Comparison of ENCODE assay signal across 12 cellular contexts in genomic region chr7:24970676-24971075, GRCh38. TPM values are rescaled to one million over a fixed set of nuclear protein-coding genes. Genes with fewer than 3 reads are reported as not detected.
A peak's percentile ranks its signal among the peaks of the same experiment; 100 is the strongest.
DNase-seq lines count a peak whose midpoint lies in the region; ATAC-seq and TF ChIP-seq lines count a peak whose summit lies in the region.
"Had no signal": no experiment of that assay in that cellular context is flagged by ENCODE, and none has a peak within 500 bp of the region (broad histone marks: within the 10 kb centered on the region; RNA-seq: fewer than 3 reads in every experiment).

No MANE protein-coding gene starts in this region.

- no peak for ATAC-seq in HG03139 (IDR thresholded peaks at IDR 0.05; ENCODE audit: unreplicated experiment)

- peaks cover 100% of the 10 kb centered on the region for H3K79me2 ChIP-seq in Karpas-422 (ENCODE audit: low read length)

- peaks cover 21% of the 10 kb centered on the region for H3K36me3 Mint-ChIP-seq in activated T-cell treated with anti-CD3 and anti-CD28 coated beads, Interleukin-2, amount 50 U/mL, for 24 hours (ENCODE audit: low read depth)
- no peaks in the 10 kb centered on the region for H3K36me3 Mint-ChIP-seq in glutamatergic neuron (ENCODE audit: unreplicated experiment)
- H3K36me3 Mint-ChIP-seq in type B pancreatic cell = no peaks in the 10 kb centered on the region

- peak overlapping the region; percentile 98 for H3K27ac ChIP-seq in WERI-Rb-1
- H3K27ac ChIP-seq in effector memory CD4-positive, alpha-beta T cell (ENCODE audit: insufficient read depth, low read length, poor library complexity, severe bottlenecking) = no peak overlapping the region
- H3K27ac ChIP-seq in Karpas-422 (ENCODE audit: low read length) = no peak overlapping the region
- H3K27ac ChIP-seq: cardiac muscle cell had no signal

- no peaks in the 10 kb centered on the region for H3K27me3 Mint-ChIP-seq in activated T-cell treated with anti-CD3 and anti-CD28 coated beads, Interleukin-2, amount 50 U/mL, for 24 hours
- H3K27me3 Mint-ChIP-seq in glutamatergic neuron (ENCODE audit: unreplicated experiment) (no peaks in the 10 kb centered on the region), type B pancreatic cell (no peaks in the 10 kb centered on the region)
- H3K27me3 Mint-ChIP-seq: naive thymus-derived CD4-positive, alpha-beta T cell had no signal

- H2AFZ ChIP-seq in Karpas-422 (ENCODE audit: low read length) = no peak overlapping the region

- no peak overlapping the region for H3K9ac ChIP-seq in Karpas-422 (ENCODE audit: low read length)

- H3K4me2 ChIP-seq in Karpas-422 (ENCODE audit: low read depth, low read length, poor library complexity, severe bottlenecking) = no peak overlapping the region

- H3K4me3 ChIP-seq in WERI-Rb-1 (ENCODE audit: low read depth, low read length) (no peak overlapping the region), Karpas-422 (ENCODE audit: low read length) (no peak overlapping the region)
- H3K4me3 ChIP-seq in effector memory CD4-positive, alpha-beta T cell (ENCODE audit: insufficient read depth, low read depth, low read length, poor library complexity, severe bottlenecking) = no peak overlapping the region
- H3K4me3 ChIP-seq: cardiac muscle cell had no signal

- H3K9me3 ChIP-seq in WERI-Rb-1 (ENCODE audit: severe bottlenecking) = no peaks in the 10 kb centered on the region
- no peaks in the 10 kb centered on the region for H3K9me3 ChIP-seq in effector memory CD4-positive, alpha-beta T cell (ENCODE audit: control insufficient read depth, low read length)
- H3K9me3 ChIP-seq in Karpas-422 (ENCODE audit: low read length) = no peaks in the 10 kb centered on the region

- peaks cover 84% of the 10 kb centered on the region for H3K4me1 Mint-ChIP-seq in activated T-cell treated with anti-CD3 and anti-CD28 coated beads, Interleukin-2, amount 50 U/mL, for 24 hours (ENCODE audit: low read depth)
- H3K4me1 Mint-ChIP-seq in glutamatergic neuron (ENCODE audit: low read depth, unreplicated experiment) (peaks cover 58% of the 10 kb centered on the region), type B pancreatic cell (ENCODE audit: unreplicated experiment) (peaks cover 20% of the 10 kb centered on the region)

- DNase-seq in activated T-cell treated with anti-CD3 and anti-CD28 coated beads, Interleukin-2, amount 50 U/mL, for 24 hours = no peak
- DNase-seq in activated T-cell treated with anti-CD3 and anti-CD28 coated beads for 4 hours (no peak), WERI-Rb-1 (no peak), glutamatergic neuron (no peak), type B pancreatic cell (ENCODE audit: extremely low spot score, unreplicated experiment) (no peak), Karpas-422 (no peak)
- no peak for DNase-seq in effector memory CD4-positive, alpha-beta T cell
- DNase-seq: Kasumi-1; naive thymus-derived CD4-positive, alpha-beta T cell had no signal

- TF ChIP-seq CTCF in WERI-Rb-1 (IDR thresholded peaks at IDR 0.05; ENCODE audit: low read depth, low read length) (no peak), glutamatergic neuron (IDR thresholded peaks at IDR 0.05; ENCODE audit: partially characterized antibody, unreplicated experiment) (no peak), type B pancreatic cell (conservative IDR thresholded peaks at IDR 0.05) (no peak)

- peaks cover 35% of the 10 kb centered on the region for H3K4me1 ChIP-seq in effector memory CD4-positive, alpha-beta T cell (ENCODE audit: control insufficient read depth, insufficient read depth, low read length, poor library complexity, severe bottlenecking)
- peaks cover 98% of the 10 kb centered on the region for H3K4me1 ChIP-seq in Karpas-422 (ENCODE audit: low read length)

- H3K36me3 ChIP-seq in WERI-Rb-1 (no peaks in the 10 kb centered on the region), Karpas-422 (ENCODE audit: insufficient read depth, low read length) (peaks cover 12% of the 10 kb centered on the region; the same call in 1 of the 2 replicates)
- H3K36me3 ChIP-seq in effector memory CD4-positive, alpha-beta T cell (ENCODE audit: control insufficient read depth, insufficient read depth, low read length) = no peaks in the 10 kb centered on the region
- H3K36me3 ChIP-seq: cardiac muscle cell had no signal

- peak overlapping the region; percentile 50 for H3K27ac Mint-ChIP-seq in activated T-cell treated with anti-CD3 and anti-CD28 coated beads, Interleukin-2, amount 50 U/mL, for 24 hours
- H3K27ac Mint-ChIP-seq in glutamatergic neuron (ENCODE audit: unreplicated experiment) = peak overlapping the region; percentile 97
- peak overlapping the region; percentile 88 for H3K27ac Mint-ChIP-seq in type B pancreatic cell
- H3K27ac Mint-ChIP-seq: naive thymus-derived CD4-positive, alpha-beta T cell had no signal

- no peaks in the 10 kb centered on the region for H3K9me2 ChIP-seq in Karpas-422 (replicated peaks; ENCODE audit: insufficient read depth, low read length)

- H3K27me3 ChIP-seq in WERI-Rb-1 (ENCODE audit: insufficient read depth, low read depth, severe bottlenecking) = no peaks in the 10 kb centered on the region
- no peaks in the 10 kb centered on the region for H3K27me3 ChIP-seq in effector memory CD4-positive, alpha-beta T cell (replicated peaks; ENCODE audit: control insufficient read depth, insufficient read depth, low read length, poor library complexity, severe bottlenecking)
- H3K27me3 ChIP-seq in Karpas-422 (ENCODE audit: low read length) = no peaks in the 10 kb centered on the region
- H3K27me3 ChIP-seq: cardiac muscle cell had no signal

- H4K20me1 ChIP-seq in Karpas-422 (ENCODE audit: insufficient read depth, low read depth, low read length) = peaks cover 79% of the 10 kb centered on the region

- no peak overlapping the region for H3K4me3 Mint-ChIP-seq in activated T-cell treated with anti-CD3 and anti-CD28 coated beads, Interleukin-2, amount 50 U/mL, for 24 hours
- H3K4me3 Mint-ChIP-seq in glutamatergic neuron (ENCODE audit: unreplicated experiment) (peak overlapping the region; percentile 63), type B pancreatic cell (peak overlapping the region; percentile 51)

- H3K9me3 Mint-ChIP-seq in activated T-cell treated with anti-CD3 and anti-CD28 coated beads, Interleukin-2, amount 50 U/mL, for 24 hours = no peaks in the 10 kb centered on the region
- peaks cover 7% of the 10 kb centered on the region for H3K9me3 Mint-ChIP-seq in glutamatergic neuron (ENCODE audit: unreplicated experiment)
- H3K9me3 Mint-ChIP-seq in type B pancreatic cell = no peaks in the 10 kb centered on the region
- H3K9me3 Mint-ChIP-seq: activated T-cell treated with anti-CD3 and anti-CD28 coated beads, Interleukin-2, amount 50 U/mL, for 72 hours; naive thymus-derived CD4-positive, alpha-beta T cell had no signal

RNA-seq across cellular contexts. Expression of gene OSBPL3, which starts 9.3 kb away (rescaled TPM):
- 37.5 TPM for total RNA-seq in glutamatergic neuron (ENCODE audit: unreplicated experiment)
- 18.3 and 43.7 TPM in 2 replicates for total RNA-seq in type B pancreatic cell (ENCODE audit: low replicate concordance)
- total RNA-seq in Karpas-422 (2014; rRNA removed; shearing (Covaris generic); ENCODE audit: low replicate concordance) = 120 and 149 TPM in 2 replicates
